Comparison of ENCODE assay signal across 12 cellular contexts in genomic region chr2:23541453-23542334, GRCh38.
A peak's percentile ranks its signal among the peaks of the same experiment; 100 is the strongest.
DNase-seq lines count a peak whose midpoint lies in the region; ATAC-seq and TF ChIP-seq lines count a peak whose summit lies in the region.
"Had no signal": no experiment of that assay in that cellular context is flagged by ENCODE, and none has a peak within 500 bp of the region (broad histone marks: within the 10 kb centered on the region; RNA-seq: fewer than 3 reads in every experiment).

No MANE protein-coding gene starts in this region.

- intact Hi-C loops in A673 (cut with micrococcal nuclease; ENCODE audit: unreplicated experiment): no loop called here

- H3K27ac ChIP-seq in A673 (ENCODE audit: low read depth, low read length, poor library complexity, severe bottlenecking) (peak overlapping the region; percentile 72), WERI-Rb-1 (peak overlapping the region; percentile 77)

- TF ChIP-seq CTCF in A673 (conservative IDR thresholded peaks at IDR 0.05; ENCODE audit: low read depth, low read length) (no peak), WERI-Rb-1 (IDR thresholded peaks at IDR 0.05; ENCODE audit: low read depth, low read length) (no peak)

- H3K4me1 ChIP-seq in A673 (ENCODE audit: insufficient read depth, low read length, poor library complexity, severe bottlenecking): peaks cover 40% of the 10 kb centered on the region

- H3K27me3 ChIP-seq in A673 (replicated peaks; ENCODE audit: insufficient read depth, low read depth, low read length, poor library complexity) (no peaks in the 10 kb centered on the region), WERI-Rb-1 (ENCODE audit: insufficient read depth, low read depth, severe bottlenecking) (no peaks in the 10 kb centered on the region)

- DNase-seq in A673 (ENCODE audit: low spot score): peak; percentile 89
- DNase-seq in NCI-H1436 treated with DMSO at 0.1 percent for 48 hours (lab: John Stamatoyannopoulos, UW): peak; percentile 78
- DNase-seq in WERI-Rb-1: peak; percentile 88
- peak; percentile 70 for DNase-seq in left kidney (ENCODE audit: low read depth, low spot score)
- no peak for DNase-seq in effector CD4-positive, alpha-beta T cell
- DNase-seq in stimulated activated naive CD8-positive, alpha-beta T cell treated with anti-CD3 and anti-CD28 coated beads, Interleukin-15, Interleukin-2, amounts not matched to agents 100 U/mL and 50 U/mL, for 24 hours: no peak
- DNase-seq: activated CD8-positive, alpha-beta T cell treated with anti-CD3 and anti-CD28 coated beads, Interleukin-2, amount 10 ng/mL, durations not matched to agents 7 days and 5 days; NCI-H2107; T-cell had no signal

- no peak overlapping the region for H3K4me3 ChIP-seq in A673 (ENCODE audit: low read depth, low read length, poor library complexity, severe bottlenecking)
- H3K4me3 ChIP-seq in WERI-Rb-1 (ENCODE audit: low read depth, low read length): no peak overlapping the region
- H3K4me3 ChIP-seq: skin epidermis had no signal

- no peak for ATAC-seq in activated CD4-positive, CD25-positive, alpha-beta regulatory T cell treated with anti-CD3 and anti-CD28 coated beads, Interleukin-2, amount 50 U/mL, for 24 hours
- ATAC-seq in GM18867 (IDR thresholded peaks at IDR 0.05; ENCODE audit: unreplicated experiment): no peak
- ATAC-seq in stimulated activated naive CD8-positive, alpha-beta T cell treated with anti-CD3 and anti-CD28 coated beads, Interleukin-15, Interleukin-2, amounts not matched to agents 100 U/mL and 50 U/mL, for 24 hours: no peak
- ATAC-seq: activated CD8-positive, alpha-beta T cell treated with anti-CD3 and anti-CD28 coated beads, Interleukin-2, amount 10 ng/mL, durations not matched to agents 7 days and 5 days; T-cell had no signal

- BruUV-seq in A673 (replicated peaks; lab: Mats Ljungman, UMichigan): no TSS peak

- H3K9me3 ChIP-seq in A673 (ENCODE audit: low read depth, low read length, poor library complexity, severe bottlenecking): no peaks in the 10 kb centered on the region
- H3K9me3 ChIP-seq in WERI-Rb-1 (ENCODE audit: severe bottlenecking): no peaks in the 10 kb centered on the region

- no peaks in the 10 kb centered on the region for H3K36me3 ChIP-seq in A673 (ENCODE audit: insufficient read depth, low read length, poor library complexity, severe bottlenecking)
- no peaks in the 10 kb centered on the region; the same call in 1 of the 2 replicates for H3K36me3 ChIP-seq in WERI-Rb-1

- CTCF ChIA-PET in A673 (lab: Charles Lee): interaction anchor here (0.6 kb wide), 1 partner anchor 78 kb away, joined by 4 read pairs; no protein-coding TSS in a partner anchor

- POLR2A ChIA-PET in A673 (lab: Charles Lee; ENCODE audit: low non-redundant PET): no interaction called here

Comparison
In these comparisons a context has a peak if more than half of its experiments do, and no peak if none do; other contexts are left out.
1. DNase-seq: peak in A673 (single experiment), NCI-H1436 treated with DMSO at 0.1 percent for 48 hours (single experiment), WERI-Rb-1 (single experiment) and left kidney (single experiment); none in effector CD4-positive, alpha-beta T cell (single experiment) and stimulated activated naive CD8-positive, alpha-beta T cell treated with anti-CD3 and anti-CD28 coated beads, Interleukin-15, Interleukin-2, amounts not matched to agents 100 U/mL and 50 U/mL, for 24 hours (single experiment).